8 cellular contexts compared by ENCODE assay signal in genomic region chr11:65134952-65135632, GRCh38. TPM values are rescaled to one million over a fixed set of nuclear protein-coding genes. Genes with fewer than 3 reads are reported as not detected.
DNase-seq lines count a peak whose midpoint lies in the region; ATAC-seq, FAIRE-seq and TF ChIP-seq lines count a peak whose summit lies in the region.

No MANE protein-coding gene starts in this region.

- H2BK12ac ChIP-seq in H1 (ENCODE audit: low read depth, low read length) (peak overlapping the region; percentile 100; the same call in 1 of the 2 replicates), mesenchymal stem cell (ENCODE audit: low read length in 2 of 2) (peak overlapping the region in 1 of 2 experiments; percentile 7)

- TF ChIP-seq EP300 in H1 (IDR thresholded peaks at IDR 0.05; ENCODE audit: borderline replicate concordance in 1 of 2, low read depth in 2 of 2, low read length in 2 of 2), result no peak

- WGBS in H1 (ENCODE audit: extremely low coverage in 1 of 2, insufficient coverage in 1 of 2, insufficient read length in 1 of 2, insufficient replicate concordance in 2 of 2, low coverage in 1 of 2, low lambda C conversion rate in 2 of 2, missing lambda C conversion rate in 1 of 2), 2 experiments, result 7% methylated on average over 24 of the region's 24 CpGs; no CpG with 5 or more reads in 1 of the 2 experiments
- whole genome bisulfite sequencing in mesenchymal stem cell, result 6% methylated on average over 24 of the region's 24 CpGs

- ATAC-seq in GM21360 (IDR thresholded peaks at IDR 0.05; ENCODE audit: unreplicated experiment), result peak; percentile 57
- peak; percentile 91 for ATAC-seq in activated CD8-positive, alpha-beta memory T cell treated with anti-CD3 and anti-CD28 coated beads, Interleukin-2, amount 10 ng/mL, durations not matched to agents 7 days and 5 days

- H3K27ac ChIP-seq in H1 (ENCODE audit: low read depth, low read length), result peak overlapping the region; percentile 99
- peak overlapping the region; percentile 94 for H3K27ac ChIP-seq in mesenchymal stem cell (ENCODE audit: low read length, poor library complexity, severe bottlenecking)

- H3K14ac ChIP-seq in H1 (ENCODE audit: insufficient read length), result no peak overlapping the region
- peak overlapping the region in 1 of 2 experiments; percentile 12 for H3K14ac ChIP-seq in mesenchymal stem cell (ENCODE audit: low read length in 2 of 2)

- POLR2A ChIA-PET in H1 (lab: Charles Lee; ENCODE audit: partially characterized antibody), result interaction anchor here (0.6 to 15.8 kb wide), 23 partner anchors 8 to 258 kb away, joined by 3 to 305 read pairs (median 4); partner anchors contain the start of genes CAPN1, CDC42EP2, FAU and MRPL49

- H3K27me3 ChIP-seq in H1 (replicated peaks in 1 of 4; ENCODE audit: control insufficient read depth in 3 of 4, extremely low read depth in 1 of 4, insufficient read depth in 3 of 4, low read length in 3 of 4), result no peaks in the 10 kb centered on the region
- H3K27me3 ChIP-seq in mesenchymal stem cell (ENCODE audit: control insufficient read depth in 1 of 2, insufficient read depth in 1 of 2, low read length in 2 of 2), result no peaks in the 10 kb centered on the region

- H3K36me3 Mint-ChIP-seq in activated CD8-positive, alpha-beta memory T cell treated with anti-CD3 and anti-CD28 coated beads, Interleukin-2, amount 10 ng/mL, durations not matched to agents 7 days and 5 days, result peaks cover 5% of the 10 kb centered on the region

- peak; percentile 89 for FAIRE-seq in H1 (lab: Jason Lieb, UNC)

- H3K79me1 ChIP-seq in H1 (ENCODE audit: low read depth, low read length), result peaks cover 3% of the 10 kb centered on the region; the same call in 1 of the 2 replicates
- H3K79me1 ChIP-seq in mesenchymal stem cell (replicated peaks; ENCODE audit: low read length, poor library complexity, severe bottlenecking), result peaks cover 16% of the 10 kb centered on the region

- H2AK5ac ChIP-seq in H1 (ENCODE audit: low read depth, low read length) (no peak overlapping the region), mesenchymal stem cell (ENCODE audit: low read length, severe bottlenecking) (peak overlapping the region; percentile 9)

- H2AFZ ChIP-seq in H1 (ENCODE audit: low read length), result peak overlapping the region; percentile 76
- H2AFZ ChIP-seq in mesenchymal stem cell (ENCODE audit: low read depth, low read length), result peak overlapping the region; percentile 16

- peak overlapping the region; percentile 98; the same call in 1 of the 2 replicates for H4K8ac ChIP-seq in H1 (ENCODE audit: extremely low read depth, insufficient read depth, low read length)
- peak overlapping the region; percentile 93 for H4K8ac ChIP-seq in mesenchymal stem cell (ENCODE audit: low read length)

- peaks cover 0 to 13% (median 7%) of the 10 kb centered on the region in 4 experiments; a peak in 6 of 7 replicates for H3K4me1 ChIP-seq in H1 (replicated peaks in 1 of 4; ENCODE audit: control insufficient read depth in 3 of 4, insufficient read depth in 4 of 4, low read length in 3 of 4)
- H3K4me1 ChIP-seq in mesenchymal stem cell (ENCODE audit: control insufficient read depth, insufficient read depth, low read depth, low read length), result peaks cover 23% of the 10 kb centered on the region

- H3K18ac ChIP-seq in H1 (ENCODE audit: extremely low read depth, low read length) (peak overlapping the region; percentile 84), mesenchymal stem cell (ENCODE audit: low read depth in 1 of 2, low read length in 2 of 2) (peak overlapping the region; percentile 13 to 88)

- H3K4me2 ChIP-seq in H1 (ENCODE audit: insufficient read depth in 1 of 2, low read depth in 2 of 2, low read length in 2 of 2), result peak overlapping the region; percentile 77 to 91
- H3K4me2 ChIP-seq in mesenchymal stem cell (ENCODE audit: low read length, poor library complexity, severe bottlenecking), result peak overlapping the region; percentile 91

- H2BK20ac ChIP-seq in H1 (ENCODE audit: low read length), result no peak overlapping the region

- H3K27me3 Mint-ChIP-seq in activated CD8-positive, alpha-beta memory T cell treated with anti-CD3 and anti-CD28 coated beads, Interleukin-2, amount 10 ng/mL, durations not matched to agents 7 days and 5 days, result peaks cover 3% of the 10 kb centered on the region

- peak overlapping the region; percentile 85 for H3K56ac ChIP-seq in H1 (replicated peaks; ENCODE audit: insufficient read length, low read depth, low read length)

- H3K36me3 ChIP-seq in H1 (ENCODE audit: control insufficient read depth in 2 of 4, insufficient read depth in 4 of 4, low read length in 3 of 4), result peaks cover 7 to 20% (median 17%) of the 10 kb centered on the region in 4 experiments; a peak in 6 of 8 replicates
- H3K36me3 ChIP-seq in mesenchymal stem cell (ENCODE audit: control insufficient read depth in 1 of 2, insufficient read depth in 2 of 2, low read depth in 1 of 2, low read length in 2 of 2), result peaks cover 28 to 29% of the 10 kb centered on the region in 2 experiments

- peak overlapping the region; percentile 63 for H3K4ac ChIP-seq in H1 (replicated peaks; ENCODE audit: insufficient read length, low read depth, low read length)
- peak overlapping the region; percentile 72 to 78 for H3K4ac ChIP-seq in mesenchymal stem cell (ENCODE audit: low read depth in 1 of 2, low read length in 2 of 2)

- H4K5ac ChIP-seq in H1 (ENCODE audit: insufficient read length, low read depth, low read length), result peak overlapping the region; percentile 63

- H3K4me3 ChIP-seq in H1 (ENCODE audit: extremely low read depth in 1 of 4, insufficient read depth in 2 of 4, low read depth in 3 of 4, low read length in 4 of 4) (peak overlapping the region; percentile 84 to 94 (median 88)), mesenchymal stem cell (ENCODE audit: insufficient read depth in 1 of 2, low read depth in 1 of 2, low read length in 2 of 2) (peak overlapping the region; percentile 48 to 93)

- peak; percentile 83 to 96 for TF ChIP-seq POLR2A in H1 (IDR thresholded peaks at IDR 0.05; ENCODE audit: control extremely low read depth in 1 of 2, low read depth in 2 of 2, low read length in 2 of 2)

- H4K91ac ChIP-seq in H1 (replicated peaks; ENCODE audit: insufficient read length, low read length) (peak overlapping the region; percentile 77), mesenchymal stem cell (ENCODE audit: low read length) (peak overlapping the region; percentile 76)

- H3K79me2 ChIP-seq in H1 (ENCODE audit: control insufficient read depth in 1 of 2, insufficient read depth in 2 of 2, low read length in 2 of 2), result peaks cover 0 to 15% of the 10 kb centered on the region in 2 experiments; a peak in 1 of 4 replicates

- TF ChIP-seq CTCF in H1 (IDR thresholded peaks at IDR 0.05; ENCODE audit: control extremely low read depth in 1 of 3, insufficient read depth in 1 of 3, low read depth in 1 of 3, low read length in 3 of 3), result no peak

- TF ChIP-seq RAD21 in H1 (IDR thresholded peaks at IDR 0.05 in 1 of 2, conservative IDR thresholded peaks at IDR 0.05 in 1 of 2; ENCODE audit: low read depth in 2 of 2, low read length in 2 of 2), result no peak

- H3K4me3 Mint-ChIP-seq in activated CD8-positive, alpha-beta memory T cell treated with anti-CD3 and anti-CD28 coated beads, Interleukin-2, amount 10 ng/mL, durations not matched to agents 7 days and 5 days, result peak overlapping the region; percentile 96

- H3K23ac ChIP-seq in H1 (ENCODE audit: insufficient read length) (no peak overlapping the region), mesenchymal stem cell (ENCODE audit: low read length in 2 of 2) (no peak overlapping the region)

- H3K9me3 ChIP-seq in H1 (ENCODE audit: insufficient read depth in 2 of 2, low read depth in 1 of 2, low read length in 1 of 2), result no peaks in the 10 kb centered on the region; a peak in 1 of 4 replicates
- H3K9me3 ChIP-seq in mesenchymal stem cell (ENCODE audit: control insufficient read depth, low read length), result no peaks in the 10 kb centered on the region

- H2BK15ac ChIP-seq in H1 (ENCODE audit: low read length) (no peak overlapping the region), mesenchymal stem cell (ENCODE audit: low read depth, poor library complexity, severe bottlenecking) (no peak overlapping the region)

- H3K9ac ChIP-seq in H1 (replicated peaks in 1 of 4; ENCODE audit: extremely low read depth in 1 of 4, low read depth in 3 of 4, low read length in 3 of 4) (peak overlapping the region in 3 of 4 experiments; percentile 97 to 99 (median 98); a peak in 6 of 7 replicates), mesenchymal stem cell (ENCODE audit: low read length) (peak overlapping the region; percentile 99)

- H3K23me2 ChIP-seq in H1 (ENCODE audit: low read depth, low read length), result peaks cover 14% of the 10 kb centered on the region

- no peaks in the 10 kb centered on the region for H3K9me3 Mint-ChIP-seq in activated CD8-positive, alpha-beta memory T cell treated with anti-CD3 and anti-CD28 coated beads, Interleukin-2, amount 10 ng/mL, durations not matched to agents 7 days and 5 days (ENCODE audit: low read depth)

- peaks cover 0 to 9% of the 10 kb centered on the region in 2 experiments for H4K20me1 ChIP-seq in H1 (replicated peaks in 1 of 2; ENCODE audit: control insufficient read depth in 1 of 2, insufficient read depth in 2 of 2, low read length in 2 of 2)

- H2BK120ac ChIP-seq in H1 (replicated peaks; ENCODE audit: low read depth, low read length) (no peak overlapping the region), mesenchymal stem cell (ENCODE audit: low read depth, low read length) (no peak overlapping the region)

- H3K27ac Mint-ChIP-seq in activated CD8-positive, alpha-beta memory T cell treated with anti-CD3 and anti-CD28 coated beads, Interleukin-2, amount 10 ng/mL, durations not matched to agents 7 days and 5 days, result peak overlapping the region; percentile 100

- DNase-seq in COLO668 (lab: John Stamatoyannopoulos, UW; ENCODE audit: unreplicated experiment) (peak; percentile 93), HT-29 (ENCODE audit: low spot score) (peak; percentile 99), H1 (ENCODE audit: low read depth in 1 of 2, low spot score in 2 of 2) (peak; percentile 75 to 88), mesenchymal stem cell (peak; percentile 98)
- peak; percentile 83 for DNase-seq in NK-92 treated with Interleukin-12 subunit alpha and Interleukin-12 subunit beta, amount 100 ng/mL, for 24 hours (lab: John Stamatoyannopoulos, UW)
- peak; percentile 93 for DNase-seq in activated CD8-positive, alpha-beta memory T cell treated with anti-CD3 and anti-CD28 coated beads, Interleukin-2, amount 10 ng/mL, durations not matched to agents 7 days and 5 days
- peak; percentile 59 for DNase-seq in stimulated activated CD8-positive, alpha-beta memory T cell treated with anti-CD3 and anti-CD28 coated beads, Interleukin-15, amount 100 ng/mL, for 1 hour (ENCODE audit: low read depth)

- CTCF ChIA-PET in activated CD8-positive, alpha-beta memory T cell treated with anti-CD3 and anti-CD28 coated beads, Interleukin-2, amount 10 ng/mL, durations not matched to agents 7 days and 5 days (lab: Charles Lee), result interaction anchor here (0.6 to 4.3 kb wide), 24 partner anchors 9 to 391 kb away, joined by 3 to 31 read pairs (median 4); partner anchors contain the start of genes ARL2, CAPN1, CDC42EP2 and CDCA5
- CTCF ChIA-PET in H1 (lab: Charles Lee; ENCODE audit: partially characterized antibody), result interaction anchor here (0.8 to 3.0 kb wide), 13 partner anchors 10 to 266 kb away, joined by 3 to 14 read pairs (median 4); partner anchors contain the start of genes CAPN1, MRPL49, SPDYC and TM7SF2

- peak overlapping the region; percentile 100 for H2BK5ac ChIP-seq in H1 (ENCODE audit: low read depth, low read length)
- peak overlapping the region; percentile 92 for H2BK5ac ChIP-seq in mesenchymal stem cell (ENCODE audit: low read depth, low read length, poor library complexity, severe bottlenecking)

- H3K4me1 Mint-ChIP-seq in activated CD8-positive, alpha-beta memory T cell treated with anti-CD3 and anti-CD28 coated beads, Interleukin-2, amount 10 ng/mL, durations not matched to agents 7 days and 5 days, result peaks cover 34% of the 10 kb centered on the region

RNA-seq across cellular contexts. Expression of gene SYVN1, which starts 0.8 kb away (rescaled TPM):
- total RNA-seq in HT-29 (2014; rRNA removed; shearing (Covaris generic)), result 21.7 and 32.1 TPM in 2 replicates
- 10 to 100 TPM; 34.4 to 35.1 TPM for total RNA-seq in activated CD8-positive, alpha-beta memory T cell treated with anti-CD3 and anti-CD28 coated beads, Interleukin-2, amount 10 ng/mL, durations not matched to agents 7 days and 5 days
- total RNA-seq in H1 (2021; fragmentation: NEBNext Ultra II Directional; extraction: Animal tissue kit (Norgen Biotek cat#: 25700)), result 29.4 and 34.0 TPM in 2 replicates
- polyA plus RNA-seq in H1 (2011; rRNA removed), result 27.8 and 37.5 TPM in 2 replicates
- polyA plus RNA-seq in H1 (2011; cell fraction: cytosol; rRNA removed), result 11.3 TPM
- 58.4 TPM for polyA plus RNA-seq in H1 (2011; cell fraction: nucleus; rRNA removed)
- polyA plus RNA-seq in H1 (2012, experiment 1 of 2), result 22.3 to 33.8 TPM (median 27.7 TPM) in 4 replicates
- 22.8 TPM for polyA plus RNA-seq in H1 (2012, experiment 2 of 2)
- polyA plus RNA-seq in H1 (2013, experiment 1 of 2), result 35.6 TPM
- polyA plus RNA-seq in H1 (2013, experiment 2 of 2), result 34.9 TPM
- polyA minus RNA-seq in H1 (2011; rRNA and poly(A)+ RNA removed), result 62.1 and 66.3 TPM in 2 replicates
- 13.3 TPM for polyA minus RNA-seq in H1 (2011; cell fraction: cytosol; rRNA and poly(A)+ RNA removed)
- polyA minus RNA-seq in H1 (2011; cell fraction: nucleus; rRNA and poly(A)+ RNA removed), result 22.0 TPM
- polyA plus RNA-seq in mesenchymal stem cell (2013, experiment 1 of 2), result 33.9 TPM
- 33.2 TPM for polyA plus RNA-seq in mesenchymal stem cell (2013, experiment 2 of 2)

RNA-seq across cellular contexts. Expression of gene MRPL49, which starts 13.0 kb away (rescaled TPM):
- 153 and 200 TPM in 2 replicates for total RNA-seq in HT-29 (2014; rRNA removed; shearing (Covaris generic))
- 10 to 100 TPM; 42.0 to 61.7 TPM for total RNA-seq in activated CD8-positive, alpha-beta memory T cell treated with anti-CD3 and anti-CD28 coated beads, Interleukin-2, amount 10 ng/mL, durations not matched to agents 7 days and 5 days
- total RNA-seq in H1 (2021; fragmentation: NEBNext Ultra II Directional; extraction: Animal tissue kit (Norgen Biotek cat#: 25700)), result 54.0 and 55.3 TPM in 2 replicates
- polyA plus RNA-seq in H1 (2011; rRNA removed), result 77.8 and 84.8 TPM in 2 replicates
- polyA plus RNA-seq in H1 (2011; cell fraction: cytosol; rRNA removed), result 87.2 TPM
- polyA plus RNA-seq in H1 (2011; cell fraction: nucleus; rRNA removed), result 46.9 TPM
- 45.0 to 56.6 TPM (median 54.3 TPM) in 4 replicates for polyA plus RNA-seq in H1 (2012, experiment 1 of 2)
- 69.2 TPM for polyA plus RNA-seq in H1 (2012, experiment 2 of 2)
- polyA plus RNA-seq in H1 (2013, experiment 1 of 2), result 32.4 TPM
- polyA plus RNA-seq in H1 (2013, experiment 2 of 2), result 33.1 TPM
- 43.9 and 53.8 TPM in 2 replicates for polyA minus RNA-seq in H1 (2011; rRNA and poly(A)+ RNA removed)
- polyA minus RNA-seq in H1 (2011; cell fraction: cytosol; rRNA and poly(A)+ RNA removed), result 20.7 TPM
- 27.8 TPM for polyA minus RNA-seq in H1 (2011; cell fraction: nucleus; rRNA and poly(A)+ RNA removed)
- polyA plus RNA-seq in mesenchymal stem cell (2013, experiment 1 of 2), result 34.0 TPM
- polyA plus RNA-seq in mesenchymal stem cell (2013, experiment 2 of 2), result 33.7 TPM

RNA-seq across cellular contexts. Expression of gene FAU, which starts 13.2 kb away (rescaled TPM):
- total RNA-seq in HT-29 (2014; rRNA removed; shearing (Covaris generic)), result 835 and 863 TPM in 2 replicates
- total RNA-seq in activated CD8-positive, alpha-beta memory T cell treated with anti-CD3 and anti-CD28 coated beads, Interleukin-2, amount 10 ng/mL, durations not matched to agents 7 days and 5 days, result 100 to 1,000 TPM; 899 to 972 TPM
- 860 and 896 TPM in 2 replicates for total RNA-seq in H1 (2021; fragmentation: NEBNext Ultra II Directional; extraction: Animal tissue kit (Norgen Biotek cat#: 25700))
- polyA plus RNA-seq in H1 (2011; rRNA removed), result 826 and 846 TPM in 2 replicates
- 897 TPM for polyA plus RNA-seq in H1 (2011; cell fraction: cytosol; rRNA removed)
- polyA plus RNA-seq in H1 (2011; cell fraction: nucleus; rRNA removed), result 555 TPM
- 843 to 1,282 TPM (median 1,178 TPM) in 4 replicates for polyA plus RNA-seq in H1 (2012, experiment 1 of 2)
- polyA plus RNA-seq in H1 (2012, experiment 2 of 2), result 2,110 TPM
- polyA plus RNA-seq in H1 (2013, experiment 1 of 2), result 1,557 TPM
- 1,524 TPM for polyA plus RNA-seq in H1 (2013, experiment 2 of 2)
- 121 and 136 TPM in 2 replicates for polyA minus RNA-seq in H1 (2011; rRNA and poly(A)+ RNA removed)
- 312 TPM for polyA minus RNA-seq in H1 (2011; cell fraction: cytosol; rRNA and poly(A)+ RNA removed)
- polyA minus RNA-seq in H1 (2011; cell fraction: nucleus; rRNA and poly(A)+ RNA removed), result 266 TPM
- 1,069 TPM for polyA plus RNA-seq in mesenchymal stem cell (2013, experiment 1 of 2)
- 1,068 TPM for polyA plus RNA-seq in mesenchymal stem cell (2013, experiment 2 of 2)

RNA-seq across cellular contexts. Expression of gene ZNHIT2, which starts 17.6 kb away (rescaled TPM):
- 104 and 115 TPM in 2 replicates for total RNA-seq in HT-29 (2014; rRNA removed; shearing (Covaris generic))
- 10 to 100 TPM; 10.5 to 13.5 TPM for total RNA-seq in activated CD8-positive, alpha-beta memory T cell treated with anti-CD3 and anti-CD28 coated beads, Interleukin-2, amount 10 ng/mL, durations not matched to agents 7 days and 5 days
- 13.0 and 14.8 TPM in 2 replicates for total RNA-seq in H1 (2021; fragmentation: NEBNext Ultra II Directional; extraction: Animal tissue kit (Norgen Biotek cat#: 25700))
- 16.1 and 23.4 TPM in 2 replicates for polyA plus RNA-seq in H1 (2011; rRNA removed)
- 13.9 TPM for polyA plus RNA-seq in H1 (2011; cell fraction: cytosol; rRNA removed)
- 12.5 TPM for polyA plus RNA-seq in H1 (2011; cell fraction: nucleus; rRNA removed)
- 6.3 to 11.6 TPM (median 10.7 TPM) in 4 replicates for polyA plus RNA-seq in H1 (2012, experiment 1 of 2)
- 12.3 TPM for polyA plus RNA-seq in H1 (2012, experiment 2 of 2)
- polyA plus RNA-seq in H1 (2013, experiment 1 of 2), result 6.8 TPM
- 7.0 TPM for polyA plus RNA-seq in H1 (2013, experiment 2 of 2)
- 1.8 and 1.9 TPM in 2 replicates for polyA minus RNA-seq in H1 (2011; rRNA and poly(A)+ RNA removed)
- polyA minus RNA-seq in H1 (2011; cell fraction: cytosol; rRNA and poly(A)+ RNA removed), result 9.0 TPM
- polyA minus RNA-seq in H1 (2011; cell fraction: nucleus; rRNA and poly(A)+ RNA removed), result 14.0 TPM
- 5.1 TPM for polyA plus RNA-seq in mesenchymal stem cell (2013, experiment 1 of 2)
- polyA plus RNA-seq in mesenchymal stem cell (2013, experiment 2 of 2), result 5.0 TPM

RNA-seq across cellular contexts. Expression of gene TM7SF2, which starts 23.4 kb away (rescaled TPM):
- total RNA-seq in HT-29 (2014; rRNA removed; shearing (Covaris generic)), result 84.4 and 113 TPM in 2 replicates
- 10 to 100 TPM; 21.0 to 26.2 TPM for total RNA-seq in activated CD8-positive, alpha-beta memory T cell treated with anti-CD3 and anti-CD28 coated beads, Interleukin-2, amount 10 ng/mL, durations not matched to agents 7 days and 5 days
- 40.1 and 42.4 TPM in 2 replicates for total RNA-seq in H1 (2021; fragmentation: NEBNext Ultra II Directional; extraction: Animal tissue kit (Norgen Biotek cat#: 25700))
- polyA plus RNA-seq in H1 (2011; rRNA removed), result 96.0 and 141 TPM in 2 replicates
- polyA plus RNA-seq in H1 (2011; cell fraction: cytosol; rRNA removed), result 91.8 TPM
- 166 TPM for polyA plus RNA-seq in H1 (2011; cell fraction: nucleus; rRNA removed)
- 34.5 to 52.8 TPM (median 48.8 TPM) in 4 replicates for polyA plus RNA-seq in H1 (2012, experiment 1 of 2)
- 89.3 TPM for polyA plus RNA-seq in H1 (2012, experiment 2 of 2)
- 55.6 TPM for polyA plus RNA-seq in H1 (2013, experiment 1 of 2)
- 68.0 TPM for polyA plus RNA-seq in H1 (2013, experiment 2 of 2)
- 71.7 and 87.3 TPM in 2 replicates for polyA minus RNA-seq in H1 (2011; rRNA and poly(A)+ RNA removed)
- polyA minus RNA-seq in H1 (2011; cell fraction: cytosol; rRNA and poly(A)+ RNA removed), result 47.7 TPM
- 73.1 TPM for polyA minus RNA-seq in H1 (2011; cell fraction: nucleus; rRNA and poly(A)+ RNA removed)
- 37.6 TPM for polyA plus RNA-seq in mesenchymal stem cell (2013, experiment 1 of 2)
- 37.2 TPM for polyA plus RNA-seq in mesenchymal stem cell (2013, experiment 2 of 2)

Comparison
In these comparisons a context has a peak if more than half of its experiments do, and no peak if none do; other contexts are left out.
1. Peak in every context shown above with its lines: DNase-seq, ATAC-seq, H3K4me3 ChIP-seq and H3K27ac ChIP-seq.